ENCODE assay signal across 9 cellular contexts in the genomic region with DNA sequence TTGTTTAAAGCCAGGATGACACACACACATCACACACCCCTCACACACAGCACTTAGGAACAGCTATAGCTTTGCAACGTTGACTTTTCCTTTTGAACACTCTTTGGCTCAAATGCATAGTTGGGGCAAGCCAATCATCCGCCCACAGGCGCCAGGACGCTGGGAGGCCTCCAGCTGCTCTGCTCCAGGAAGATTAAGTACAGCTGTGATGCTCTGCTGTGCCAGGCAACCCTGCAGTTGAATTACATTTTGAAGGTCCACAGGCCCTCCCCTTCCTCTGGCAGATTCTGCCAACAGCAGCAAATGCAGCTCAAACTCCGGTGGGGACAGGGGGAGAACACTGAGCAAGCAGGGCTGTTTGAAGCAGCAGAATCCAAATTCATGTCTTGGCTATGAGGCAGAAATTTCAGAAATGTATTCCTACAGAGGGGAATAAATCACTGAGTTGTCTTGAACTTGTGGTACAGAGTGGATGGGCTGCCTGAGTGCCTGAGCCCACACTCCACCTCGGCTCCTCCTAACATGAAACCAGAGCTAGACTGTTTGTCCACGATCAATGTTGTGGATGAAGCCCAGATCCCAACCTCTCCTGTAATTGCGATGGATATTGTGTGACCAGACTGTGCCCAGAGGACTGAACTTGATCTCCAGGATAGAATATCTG.
DNase-seq lines count a peak whose midpoint lies in the region; TF ChIP-seq lines count a peak whose summit lies in the region.
"Had no signal": no experiment of that assay in that cellular context is flagged by ENCODE, and none has a peak within 500 bp of the region (broad histone marks: within the 10 kb centered on the region; RNA-seq: fewer than 3 reads in every experiment).

No MANE protein-coding gene starts in this region.

- H3K9me3 ChIP-seq in transverse colon = no peaks in the 10 kb centered on the region

- in situ Hi-C loops in transverse colon (cut with MboI; ENCODE audit: low pct_ligation_motif_present in 1 of 4, low pct_unique_long_range_greater_than_20kb in 1 of 4, low sequenced_read_pairs in 3 of 4) = loop anchor here in 1 of 4 donors (10.0 kb wide), 1 partner anchor 90 kb away; a partner anchor contains a TSS

- H3K4me1 ChIP-seq in transverse colon = peaks cover 42 to 68% (median 56%) of the 10 kb centered on the region in 4 donors

- no peak for TF ChIP-seq CTCF in cardiac fibroblast (IDR thresholded peaks at IDR 0.05; ENCODE audit: low read depth, low read length)
- TF ChIP-seq CTCF in transverse colon (IDR thresholded peaks at IDR 0.05) = no peak

- no peak for TF ChIP-seq EP300 in transverse colon (IDR thresholded peaks at IDR 0.05; ENCODE audit: low read depth)

- no peak for TF ChIP-seq POLR2A in transverse colon (IDR thresholded peaks at IDR 0.05)

- H3K27me3 ChIP-seq in transverse colon = no peaks in the 10 kb centered on the region

- DNase-seq in DMS153 (lab: John Stamatoyannopoulos, UW) (peak; percentile 37), DMS153 treated with DMSO at 0.1 percent for 48 hours (lab: John Stamatoyannopoulos, UW; ENCODE audit: unreplicated experiment) (no peak), cardiac fibroblast (ENCODE audit: low read depth in 2 of 2) (peak; percentile 66 to 95), middle frontal gyrus (ENCODE audit: extremely low spot score, low spot score) (peak; percentile 23), transverse colon (peak; percentile 64), iPS-NIHi11 (ENCODE audit: low spot score) (no peak), retina (no peak)
- DNase-seq in effector CD8-positive, alpha-beta T cell (lab: John Stamatoyannopoulos, UW) = no peak

- intact Hi-C loops in transverse colon (cut with DNase I; ENCODE audit: low total_unique reads) = no loop called here

- no peaks in the 10 kb centered on the region for H3K36me3 ChIP-seq in transverse colon

- 30 to 39% methylated on average over 8 of the region's 8 CpGs for WGBS in transverse colon (ENCODE audit: low coverage in 1 of 2), 2 donors

- H3K4me3 ChIP-seq in cardiac fibroblast (replicated peaks in 1 of 2; ENCODE audit: low read depth in 2 of 2, low read length in 2 of 2) (no peak overlapping the region), transverse colon (no peak overlapping the region)

- H3K27ac ChIP-seq in transverse colon = peak overlapping the region; percentile 83 to 91 (median 88)
- H3K27ac ChIP-seq: 22Rv1 had no signal

Comparison
In these comparisons a context has a peak if more than half of its experiments do, and no peak if none do; other contexts are left out.
1. DNase-seq: peak in DMS153 (single experiment), cardiac fibroblast (2 of 2), middle frontal gyrus (single experiment) and transverse colon (single experiment); none in DMS153 treated with DMSO at 0.1 percent for 48 hours (single experiment), iPS-NIHi11 (single experiment), effector CD8-positive, alpha-beta T cell (single experiment) and retina (single experiment).